25 cellular contexts compared by ENCODE assay signal in genomic region chr18:62786689-62787088, GRCh38.
"Had no signal": no experiment of that assay in that cellular context is flagged by ENCODE, and none has a peak within 500 bp of the region (broad histone marks: within the 10 kb centered on the region; RNA-seq: fewer than 3 reads in every experiment).

No MANE protein-coding gene starts in this region.

- DNase-seq: MV-4-11; NCI-H1048; NCI-H1105; NCI-H1417; NCI-H1436 treated with DMSO at 0.1 percent for 48 hours; NCI-H1694; NCI-H187 treated with DMSO at 0.1 percent for 48 hours; NCI-H2029 treated with DMSO at 0.1 percent for 48 hours; NCI-H2171 treated with DMSO at 0.1 percent for 48 hours; NCI-H345; NCI-H446 treated with DMSO at 0.1 percent for 48 hours; NCI-H510A treated with DMSO at 0.1 percent for 48 hours; NCI-H526; NCI-H748 treated with DMSO at 0.1 percent for 48 hours; NK-92 treated with Interleukin-12 subunit alpha and Interleukin-12 subunit beta, amount 100 ng/mL, for 24 hours; PC-3; SHP77 treated with DMSO at 0.1 percent for 48 hours; SJCRH30 had no signal

- H3K4me3 ChIP-seq: K562, SJCRH30 had no signal

- H3K36me3 ChIP-seq: SJCRH30 had no signal

- H3K27ac ChIP-seq: HL-60, KMS-11, SJCRH30 had no signal

- ATAC-seq: K562, Panc1, PC-3, Right ventricle myocardium inferior, SK-N-SH treated with all-trans-retinoic acid at 6 μM for 48 hours had no signal

- H3K27me3 ChIP-seq: SJCRH30 had no signal

- H3K9me3 ChIP-seq: SJCRH30 had no signal

- FAIRE-seq: HTR-8/SVneo, K562 had no signal

- H3K4me1 ChIP-seq: SJCRH30 had no signal
